ENCODE assay signal across 28 cellular contexts in the genomic region with DNA sequence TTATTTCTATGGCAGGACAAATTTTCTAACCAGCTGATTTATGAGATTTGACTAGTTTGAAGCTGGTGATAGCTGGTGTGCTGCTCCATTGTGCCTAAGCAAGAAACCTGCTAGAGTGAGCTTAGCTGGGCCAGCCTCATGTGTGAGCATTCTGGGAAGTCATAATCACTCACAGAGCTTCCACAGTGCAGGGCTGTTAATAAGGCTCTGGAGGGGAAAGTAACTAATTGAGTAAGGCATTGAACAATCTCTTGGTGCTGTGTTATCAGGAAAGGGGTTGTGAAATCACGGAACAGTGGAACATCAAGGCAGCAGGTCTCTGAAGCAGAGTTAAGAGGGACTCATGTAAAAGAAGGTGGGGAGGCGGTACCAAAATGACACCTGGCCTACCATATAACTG.
"Had no signal": no experiment of that assay in that cellular context is flagged by ENCODE, and none has a peak within 500 bp of the region (broad histone marks: within the 10 kb centered on the region; RNA-seq: fewer than 3 reads in every experiment).

No MANE protein-coding gene starts in this region.

- H3K4me3 ChIP-seq: stomach, suprapubic skin, testis, thoracic aorta, thyroid gland, tibial artery, tibial nerve, transverse colon, upper lobe of left lung, uterus, vagina had no signal

- H3K9me3 ChIP-seq: stomach, suprapubic skin, testis, thoracic aorta, thyroid gland, tibial artery, tibial nerve, transverse colon, upper lobe of left lung, uterus, vagina had no signal

- H3K4me1 ChIP-seq: stomach, suprapubic skin, testis, thyroid gland, tibial nerve, transverse colon, upper lobe of left lung, uterus, vagina had no signal

- DNase-seq: stimulated activated CD4-positive, alpha-beta T cell treated with anti-CD3 and anti-CD28 coated beads, Interleukin-2, amount 100 ng/mL, for 48 hours; stimulated activated CD4-positive, alpha-beta T cell treated with anti-CD3 and anti-CD28 coated beads, Interleukin-4, amount 100 ng/mL, for 1 hour; stimulated activated CD4-positive, alpha-beta T cell treated with anti-CD3 and anti-CD28 coated beads, Interleukin-4, amount 100 ng/mL, for 24 hours; stimulated activated CD4-positive, alpha-beta T cell treated with anti-CD3 and anti-CD28 coated beads, Interleukin-4, amount 100 ng/mL, for 4 hours; stimulated activated CD8-positive, alpha-beta memory T cell treated with anti-CD3 and anti-CD28 coated beads, Interleukin-4, amount 100 ng/mL, for 48 hours; stimulated activated naive B cell treated with anti-CD40 and anti-IgM and Interleukin-4, amounts not matched to agents 10 μg/mL and 1 μg/mL and 100 μg/mL, for 72 hours; stimulated activated naive CD4-positive, alpha-beta T cell; stimulated activated naive CD4-positive, alpha-beta T cell treated with Interleukin-2 at 50 U/mL for 16 hours; stimulated activated naive CD8-positive, alpha-beta T cell treated with anti-CD3 and anti-CD28 coated beads, Interleukin-15, amount 100 ng/mL, for 72 hours; stimulated activated naive CD8-positive, alpha-beta T cell treated with anti-CD3 and anti-CD28 coated beads, Interleukin-15, Interleukin-2, amounts not matched to agents 100 U/mL and 50 U/mL, for 24 hours; stomach; substantia nigra; testis; thyroid gland; tibial artery; transverse colon; trophoblast cell; uterus had no signal

- H3K36me3 ChIP-seq: stomach, suprapubic skin, thoracic aorta, thyroid gland, tibial artery, tibial nerve, transverse colon, upper lobe of left lung, uterus, vagina had no signal

- H3K9me3 Mint-ChIP-seq: stimulated activated memory B cell treated with anti-CD40 and anti-IgM and Interleukin-4, amounts not matched to agents 10 μg/mL and 1 μg/mL and 100 μg/mL, for 72 hours; stimulated activated naive CD8-positive, alpha-beta T cell treated with anti-CD3 and anti-CD28 coated beads, Interleukin-15, Interleukin-2, amounts not matched to agents 100 ng/mL and 50 ng/mL, for 24 hours; type B pancreatic cell had no signal

- H3K4me1 Mint-ChIP-seq: stimulated activated effector memory CD8-positive, alpha-beta T cell treated with anti-CD3 and anti-CD28 coated beads, Interleukin-12 subunit alpha, Interleukin-12 subunit beta, amount 100 ng/mL, for 72 hours; stimulated activated memory B cell treated with anti-CD40 and anti-IgM and Interleukin-4, amounts not matched to agents 10 μg/mL and 1 μg/mL and 100 μg/mL, for 72 hours; stimulated activated naive B cell treated with anti-CD40 and anti-IgM and Interleukin-4, amounts not matched to agents 10 μg/mL and 1 μg/mL and 100 μg/mL, for 72 hours; stimulated activated naive CD8-positive, alpha-beta T cell treated with anti-CD3 and anti-CD28 coated beads, Interleukin-15, amount 100 ng/mL, for 72 hours had no signal

- H3K27me3 ChIP-seq: stomach, suprapubic skin, testis, thyroid gland, tibial artery, tibial nerve, transverse colon, upper lobe of left lung, uterus, vagina had no signal

- H3K36me3 Mint-ChIP-seq: stimulated activated effector memory CD8-positive, alpha-beta T cell treated with anti-CD3 and anti-CD28 coated beads, Interleukin-12 subunit alpha, Interleukin-12 subunit beta, amount 100 ng/mL, for 72 hours; stimulated activated memory B cell treated with anti-CD40 and anti-IgM and Interleukin-4, amounts not matched to agents 10 μg/mL and 1 μg/mL and 100 μg/mL, for 72 hours; stimulated activated naive B cell treated with anti-CD40 and anti-IgM and Interleukin-4, amounts not matched to agents 10 μg/mL and 1 μg/mL and 100 μg/mL, for 72 hours; type B pancreatic cell had no signal

- H3K27me3 Mint-ChIP-seq: stimulated activated memory B cell treated with anti-CD40 and anti-IgM and Interleukin-4, amounts not matched to agents 10 μg/mL and 1 μg/mL and 100 μg/mL, for 72 hours; stimulated activated naive B cell treated with anti-CD40 and anti-IgM and Interleukin-4, amounts not matched to agents 10 μg/mL and 1 μg/mL and 100 μg/mL, for 72 hours; stimulated activated naive CD8-positive, alpha-beta T cell treated with anti-CD3 and anti-CD28 coated beads, Interleukin-15, amount 100 ng/mL, for 72 hours; stimulated activated naive CD8-positive, alpha-beta T cell treated with anti-CD3 and anti-CD28 coated beads, Interleukin-15, Interleukin-2, amounts not matched to agents 100 ng/mL and 50 ng/mL, for 24 hours had no signal

- H3K4me3 Mint-ChIP-seq: stimulated activated effector memory CD8-positive, alpha-beta T cell treated with anti-CD3 and anti-CD28 coated beads, Interleukin-12 subunit alpha, Interleukin-12 subunit beta, amount 100 ng/mL, for 72 hours; stimulated activated memory B cell treated with anti-CD40 and anti-IgM and Interleukin-4, amounts not matched to agents 10 μg/mL and 1 μg/mL and 100 μg/mL, for 72 hours; stimulated activated naive B cell treated with anti-CD40 and anti-IgM and Interleukin-4, amounts not matched to agents 10 μg/mL and 1 μg/mL and 100 μg/mL, for 72 hours; stimulated activated naive CD8-positive, alpha-beta T cell treated with anti-CD3 and anti-CD28 coated beads, Interleukin-15, amount 100 ng/mL, for 72 hours; stimulated activated naive CD8-positive, alpha-beta T cell treated with anti-CD3 and anti-CD28 coated beads, Interleukin-15, Interleukin-2, amounts not matched to agents 100 ng/mL and 50 ng/mL, for 24 hours; type B pancreatic cell had no signal

- FAIRE-seq: urothelium cell line had no signal

- ATAC-seq: stimulated activated effector memory CD8-positive, alpha-beta T cell treated with anti-CD3 and anti-CD28 coated beads, Interleukin-12 subunit alpha, Interleukin-12 subunit beta, amount 100 ng/mL, for 72 hours; stimulated activated memory B cell treated with anti-CD40 and anti-IgM and Interleukin-4, amounts not matched to agents 10 μg/mL and 1 μg/mL and 100 μg/mL, for 72 hours; stimulated activated naive B cell treated with anti-CD40 and anti-IgM and Interleukin-4, amounts not matched to agents 10 μg/mL and 1 μg/mL and 100 μg/mL, for 72 hours; stimulated activated naive CD8-positive, alpha-beta T cell treated with anti-CD3 and anti-CD28 coated beads, Interleukin-15, amount 100 ng/mL, for 72 hours; stimulated activated naive CD8-positive, alpha-beta T cell treated with anti-CD3 and anti-CD28 coated beads, Interleukin-15, Interleukin-2, amounts not matched to agents 100 U/mL and 50 U/mL, for 24 hours had no signal

- H3K27ac ChIP-seq: stomach, suprapubic skin, testis, thoracic aorta, thyroid gland, tibial artery, tibial nerve, transverse colon, upper lobe of left lung, uterus, vagina had no signal
